In the genomic region with DNA sequence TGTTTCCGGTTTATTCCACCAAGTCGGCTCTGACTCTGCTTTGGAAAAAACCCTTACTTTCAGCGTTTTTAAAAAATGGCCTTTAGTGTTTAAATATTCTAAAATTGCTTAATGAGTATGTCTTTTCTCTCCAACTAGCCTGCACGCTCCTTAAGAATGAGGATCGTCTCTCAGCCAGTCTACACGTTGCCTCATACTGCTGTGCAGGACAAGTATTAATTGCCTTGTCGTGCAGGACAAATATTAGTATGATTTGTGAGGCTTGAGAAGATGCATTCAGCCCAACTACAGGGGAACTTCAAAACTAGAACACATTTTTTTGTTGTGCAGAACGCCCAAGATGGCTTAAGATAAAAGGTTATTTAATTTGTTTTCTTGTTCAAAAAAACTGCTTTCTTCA, we compare ENCODE assay signal across 2 cellular contexts.
TF ChIP-seq lines count a peak whose summit lies in the region.

No MANE protein-coding gene starts in this region.

TF ChIP-seq in SK-N-SH, 30 proteins besides CTCF, POLR2A, EP300 and RAD21:
- TF ChIP-seq, protein P1, sequence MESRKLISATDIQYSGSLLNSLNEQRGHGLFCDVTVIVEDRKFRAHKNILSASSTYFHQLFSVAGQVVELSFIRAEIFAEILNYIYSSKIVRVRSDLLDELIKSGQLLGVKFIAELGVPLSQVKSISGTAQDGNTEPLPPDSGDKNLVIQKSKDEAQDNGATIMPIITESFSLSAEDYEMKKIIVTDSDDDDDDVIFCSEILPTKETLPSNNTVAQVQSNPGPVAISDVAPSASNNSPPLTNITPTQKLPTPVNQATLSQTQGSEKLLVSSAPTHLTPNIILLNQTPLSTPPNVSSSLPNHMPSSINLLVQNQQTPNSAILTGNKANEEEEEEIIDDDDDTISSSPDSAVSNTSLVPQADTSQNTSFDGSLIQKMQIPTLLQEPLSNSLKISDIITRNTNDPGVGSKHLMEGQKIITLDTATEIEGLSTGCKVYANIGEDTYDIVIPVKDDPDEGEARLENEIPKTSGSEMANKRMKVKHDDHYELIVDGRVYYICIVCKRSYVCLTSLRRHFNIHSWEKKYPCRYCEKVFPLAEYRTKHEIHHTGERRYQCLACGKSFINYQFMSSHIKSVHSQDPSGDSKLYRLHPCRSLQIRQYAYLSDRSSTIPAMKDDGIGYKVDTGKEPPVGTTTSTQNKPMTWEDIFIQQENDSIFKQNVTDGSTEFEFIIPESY (IDR thresholded peaks at IDR 0.05; ENCODE audit: borderline replicate concordance, low read depth): no peak
- TF ChIP-seq TAF1 (IDR thresholded peaks at IDR 0.05; ENCODE audit: borderline replicate concordance, low read depth, low read length) (no peak), RFX5 (IDR thresholded peaks at IDR 0.05; ENCODE audit: low read length) (no peak), TCF12 (IDR thresholded peaks at IDR 0.05) (no peak), FOSL2 (IDR thresholded peaks at IDR 0.05; ENCODE audit: borderline replicate concordance, low read depth) (no peak), POLR2AphosphoS5 (IDR thresholded peaks at IDR 0.05; ENCODE audit: low read depth, low read length) (no peak), YY1 (IDR thresholded peaks at IDR 0.05; ENCODE audit: low read depth) (no peak), MXI1 (IDR thresholded peaks at IDR 0.05; ENCODE audit: low read depth, low read length) (no peak), TEAD4 (IDR thresholded peaks at IDR 0.05; ENCODE audit: borderline replicate concordance, insufficient read depth) (no peak), FOXM1 (IDR thresholded peaks at IDR 0.05; ENCODE audit: low read depth) (no peak), MEF2A (IDR thresholded peaks at IDR 0.05; ENCODE audit: borderline replicate concordance, low read depth) (no peak), GATA2 (CRISPR knock-in tag; IDR thresholded peaks at IDR 0.05) (no peak), GABPA (IDR thresholded peaks at IDR 0.05; ENCODE audit: low read depth) (no peak), SIN3A (IDR thresholded peaks at IDR 0.05; ENCODE audit: borderline replicate concordance, low read depth, low read length) (no peak)
- TF ChIP-seq, protein P2, sequence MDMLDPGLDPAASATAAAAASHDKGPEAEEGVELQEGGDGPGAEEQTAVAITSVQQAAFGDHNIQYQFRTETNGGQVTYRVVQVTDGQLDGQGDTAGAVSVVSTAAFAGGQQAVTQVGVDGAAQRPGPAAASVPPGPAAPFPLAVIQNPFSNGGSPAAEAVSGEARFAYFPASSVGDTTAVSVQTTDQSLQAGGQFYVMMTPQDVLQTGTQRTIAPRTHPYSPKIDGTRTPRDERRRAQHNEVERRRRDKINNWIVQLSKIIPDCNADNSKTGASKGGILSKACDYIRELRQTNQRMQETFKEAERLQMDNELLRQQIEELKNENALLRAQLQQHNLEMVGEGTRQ (IDR thresholded peaks at IDR 0.05; ENCODE audit: borderline replicate concordance, low read depth, low read length): no peak
- TF ChIP-seq, protein P3, sequence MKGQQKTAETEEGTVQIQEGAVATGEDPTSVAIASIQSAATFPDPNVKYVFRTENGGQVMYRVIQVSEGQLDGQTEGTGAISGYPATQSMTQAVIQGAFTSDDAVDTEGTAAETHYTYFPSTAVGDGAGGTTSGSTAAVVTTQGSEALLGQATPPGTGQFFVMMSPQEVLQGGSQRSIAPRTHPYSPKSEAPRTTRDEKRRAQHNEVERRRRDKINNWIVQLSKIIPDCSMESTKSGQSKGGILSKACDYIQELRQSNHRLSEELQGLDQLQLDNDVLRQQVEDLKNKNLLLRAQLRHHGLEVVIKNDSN (IDR thresholded peaks at IDR 0.05; ENCODE audit: borderline replicate concordance, low read depth): no peak
- TF ChIP-seq, protein P4, sequence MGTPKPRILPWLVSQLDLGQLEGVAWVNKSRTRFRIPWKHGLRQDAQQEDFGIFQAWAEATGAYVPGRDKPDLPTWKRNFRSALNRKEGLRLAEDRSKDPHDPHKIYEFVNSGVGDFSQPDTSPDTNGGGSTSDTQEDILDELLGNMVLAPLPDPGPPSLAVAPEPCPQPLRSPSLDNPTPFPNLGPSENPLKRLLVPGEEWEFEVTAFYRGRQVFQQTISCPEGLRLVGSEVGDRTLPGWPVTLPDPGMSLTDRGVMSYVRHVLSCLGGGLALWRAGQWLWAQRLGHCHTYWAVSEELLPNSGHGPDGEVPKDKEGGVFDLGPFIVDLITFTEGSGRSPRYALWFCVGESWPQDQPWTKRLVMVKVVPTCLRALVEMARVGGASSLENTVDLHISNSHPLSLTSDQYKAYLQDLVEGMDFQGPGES (IDR thresholded peaks at IDR 0.05; ENCODE audit: low read depth, low read length): no peak

TF ChIP-seq in IMR-90, 13 proteins besides CTCF, POLR2A, EP300 and RAD21 (continued from another document):
- TF ChIP-seq, protein P5, sequence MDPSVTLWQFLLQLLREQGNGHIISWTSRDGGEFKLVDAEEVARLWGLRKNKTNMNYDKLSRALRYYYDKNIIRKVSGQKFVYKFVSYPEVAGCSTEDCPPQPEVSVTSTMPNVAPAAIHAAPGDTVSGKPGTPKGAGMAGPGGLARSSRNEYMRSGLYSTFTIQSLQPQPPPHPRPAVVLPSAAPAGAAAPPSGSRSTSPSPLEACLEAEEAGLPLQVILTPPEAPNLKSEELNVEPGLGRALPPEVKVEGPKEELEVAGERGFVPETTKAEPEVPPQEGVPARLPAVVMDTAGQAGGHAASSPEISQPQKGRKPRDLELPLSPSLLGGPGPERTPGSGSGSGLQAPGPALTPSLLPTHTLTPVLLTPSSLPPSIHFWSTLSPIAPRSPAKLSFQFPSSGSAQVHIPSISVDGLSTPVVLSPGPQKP (IDR thresholded peaks at IDR 0.05; ENCODE audit: borderline replicate concordance, low read depth, low read length): no peak
- TF ChIP-seq MXI1 (IDR thresholded peaks at IDR 0.05; ENCODE audit: borderline replicate concordance, low read depth, low read length) (no peak), MAZ (IDR thresholded peaks at IDR 0.05; ENCODE audit: borderline replicate concordance, low read depth, low read length) (no peak), CEBPB (IDR thresholded peaks at IDR 0.05; ENCODE audit: low read depth, low read length) (no peak), RFX5 (IDR thresholded peaks at IDR 0.05; ENCODE audit: low read depth, low read length) (no peak), BHLHE40 (IDR thresholded peaks at IDR 0.05; ENCODE audit: low read depth, low read length) (no peak), CHD1 (IDR thresholded peaks at IDR 0.05; ENCODE audit: low read depth, low read length) (no peak)
- TF ChIP-seq, protein P2 (IDR thresholded peaks at IDR 0.05; ENCODE audit: low read depth, low read length): no peak
